In the genomic region with DNA sequence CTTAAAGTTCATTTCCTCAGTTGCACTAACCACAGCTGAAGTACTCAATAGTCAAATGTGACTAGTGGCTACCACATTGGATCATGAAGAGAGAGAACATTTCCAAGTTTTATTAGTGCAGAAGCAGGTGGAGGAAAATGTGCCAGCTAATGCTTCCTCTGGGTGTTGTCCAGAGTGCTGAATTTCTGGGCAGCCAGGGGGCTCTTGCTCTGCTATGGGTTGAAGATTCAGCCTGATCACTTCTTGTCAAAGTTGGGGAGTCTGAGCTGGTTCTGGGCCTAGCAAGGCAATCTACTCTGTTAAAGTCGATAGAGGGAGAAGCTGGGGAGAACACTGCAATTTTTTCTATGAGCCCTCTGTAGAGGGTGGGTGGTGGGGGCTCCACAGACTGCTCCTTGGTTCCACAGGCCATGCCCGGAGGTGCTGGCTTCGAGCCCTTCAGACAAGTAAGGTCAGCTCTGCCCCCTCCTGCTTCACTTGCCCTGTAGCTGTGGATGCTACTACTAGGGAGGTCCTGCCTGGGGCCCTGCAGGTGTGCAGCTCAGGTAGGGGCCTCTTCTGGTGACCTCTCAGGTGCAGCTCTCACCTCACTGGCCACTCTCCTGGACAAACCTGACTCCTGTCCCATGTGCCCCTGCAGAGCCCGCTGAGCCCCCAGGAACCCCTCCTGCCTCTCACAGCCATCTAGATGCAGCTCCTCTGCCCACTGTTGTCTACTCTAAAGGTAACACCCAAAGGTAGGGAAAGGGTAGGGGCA, we compare ENCODE assay signal across 9 cellular contexts. TPM values are rescaled to one million over a fixed set of nuclear protein-coding genes. Genes with fewer than 3 reads are reported as not detected.
DNase-seq lines count a peak whose midpoint lies in the region; ATAC-seq, FAIRE-seq and TF ChIP-seq lines count a peak whose summit lies in the region.
"Had no signal": no experiment of that assay in that cellular context is flagged by ENCODE, and none has a peak within 500 bp of the region (broad histone marks: within the 10 kb centered on the region; RNA-seq: fewer than 3 reads in every experiment).

No MANE protein-coding gene starts in this region.

- no peak for TF ChIP-seq RAD21 in A549 (conservative IDR thresholded peaks at IDR 0.05 in 1 of 2, IDR thresholded peaks at IDR 0.05 in 1 of 2)

- H3K9me3 ChIP-seq in A549, result no peaks in the 10 kb centered on the region
- H3K9me3 ChIP-seq: esophagus squamous epithelium, pancreas, thyroid gland had no signal

- no peak for TF ChIP-seq POLR2A in A549 (IDR thresholded peaks at IDR 0.05; ENCODE audit: low read length)

- no peak overlapping the region for H3K27ac ChIP-seq in A549
- H3K27ac ChIP-seq: thyroid gland had no signal

- no peak for DNase-seq in A549 (ENCODE audit: low read depth in 1 of 2, low spot score in 1 of 2)
- DNase-seq in RPMI7951 (ENCODE audit: low read depth), result peak; percentile 27
- no peak for DNase-seq in stimulated activated CD8-positive, alpha-beta memory T cell treated with anti-CD3 and anti-CD28 coated beads, Interleukin-4, amount 100 ng/mL, for 48 hours
- DNase-seq: esophagus squamous epithelium, NCI-H2029 treated with DMSO at 0.1 percent for 48 hours, pancreas, thyroid gland had no signal

- 50% methylated on average over 2 of the region's 4 CpGs for WGBS in A549 (ENCODE audit: missing lambda C conversion rate)

- POLR2A ChIA-PET in A549 (lab: Yijun Ruan, JAX), result no interaction called here

- H3K4me2 ChIP-seq in A549, result no peak overlapping the region

- CTCF ChIA-PET in A549 (lab: Yijun Ruan, JAX), result interaction anchor here (0.7 to 5.3 kb wide), 5 partner anchors 12 to 345 kb away, joined by 3 to 44 read pairs (median 4); partner anchors contain the start of gene VWA5B2

- no peak for TF ChIP-seq EP300 in A549 (IDR thresholded peaks at IDR 0.05)

- ATAC-seq in A549 (peak; percentile 33 to 53; a peak in 4 of 6 replicates), HG03139 (IDR thresholded peaks at IDR 0.05; ENCODE audit: unreplicated experiment) (no peak)

- no peak for TF ChIP-seq CTCF in A549 (IDR thresholded peaks at IDR 0.05)

- H3K4me3 ChIP-seq in A549, result no peak overlapping the region

- no peak for FAIRE-seq in A549 (lab: Jason Lieb, UNC)
- FAIRE-seq: pancreas had no signal

- H3K4me1 ChIP-seq in A549, result no peaks in the 10 kb centered on the region

TF ChIP-seq in A549, 52 proteins besides CTCF, POLR2A, EP300 and RAD21:
- TF ChIP-seq REST (IDR thresholded peaks at IDR 0.05) (peak; percentile 88), CHD2 (IDR thresholded peaks at IDR 0.05; ENCODE audit: low read length, partially characterized antibody) (no peak)

RNA-seq across cellular contexts. Expression of gene ALG3, which starts 8.2 kb away (rescaled TPM):
- polyA plus RNA-seq in A549 (2011; rRNA removed), result 49.1 and 74.4 TPM in 2 replicates
- 71.0 and 89.0 TPM in 2 replicates for polyA plus RNA-seq in A549 (2012; cell fraction: cytosol; rRNA removed)
- polyA plus RNA-seq in A549 (2012; cell fraction: nucleus; rRNA removed), result 131 and 178 TPM in 2 replicates
- 55.9 to 59.6 TPM (median 57.6 TPM) in 3 replicates for polyA plus RNA-seq in A549 (2017; fragmentation: RNase III; extraction: RNeasy Plus Mini Kit Qiagen cat#74134 plus additional on column Dnase treatment)
- 188 and 236 TPM in 2 replicates for polyA minus RNA-seq in A549 (2011; rRNA and poly(A)+ RNA removed)
- 67.0 and 71.2 TPM in 2 replicates for total RNA-seq in RPMI7951 (2014; rRNA removed; shearing (Covaris generic))

RNA-seq across cellular contexts. Expression of gene EEF1AKMT4, which starts 8.9 kb away (rescaled TPM):
- polyA plus RNA-seq in A549 (2011; rRNA removed) (12.7 and 17.0 TPM in 2 replicates), A549 (2017; fragmentation: RNase III; extraction: RNeasy Plus Mini Kit Qiagen cat#74134 plus additional on column Dnase treatment) (9.0 to 9.8 TPM (median 9.7 TPM) in 3 replicates)
- 28.3 and 30.3 TPM in 2 replicates for polyA plus RNA-seq in A549 (2012; cell fraction: cytosol; rRNA removed)
- polyA plus RNA-seq in A549 (2012; cell fraction: nucleus; rRNA removed), result 19.6 and 20.3 TPM in 2 replicates
- polyA minus RNA-seq in A549 (2011; rRNA and poly(A)+ RNA removed), result 18.6 and 19.2 TPM in 2 replicates
- 7.3 and 9.6 TPM in 2 replicates for total RNA-seq in RPMI7951 (2014; rRNA removed; shearing (Covaris generic))

RNA-seq across cellular contexts. Expression of gene VWA5B2, which starts 11.2 kb away (rescaled TPM):
- polyA plus RNA-seq in A549 (2011; rRNA removed), result 0.11 and 0.37 TPM in 2 replicates
- polyA plus RNA-seq in A549 (2012; cell fraction: cytosol; rRNA removed), result 0.66 and 0.69 TPM in 2 replicates
- polyA plus RNA-seq in A549 (2012; cell fraction: nucleus; rRNA removed), result 4.0 and 4.4 TPM in 2 replicates
- 0.37 to 0.48 TPM (median 0.47 TPM) in 3 replicates for polyA plus RNA-seq in A549 (2017; fragmentation: RNase III; extraction: RNeasy Plus Mini Kit Qiagen cat#74134 plus additional on column Dnase treatment)
- polyA minus RNA-seq in A549 (2011; rRNA and poly(A)+ RNA removed), result 0.34 and 0.41 TPM in 2 replicates
- total RNA-seq in RPMI7951 (2014; rRNA removed; shearing (Covaris generic)), result not detected in 2 replicates
- total RNA-seq: activated CD8-positive, alpha-beta memory T cell treated with anti-CD3 and anti-CD28 coated beads for 36 hours had no signal

RNA-seq across cellular contexts. Expression of gene CAMK2N2, which starts 20.8 kb away (rescaled TPM):
- polyA plus RNA-seq in A549 (2011; rRNA removed), result 0.05 and 0.20 TPM in 2 replicates
- polyA plus RNA-seq in A549 (2012; cell fraction: cytosol; rRNA removed), result 0.34 and 0.47 TPM in 2 replicates
- 0.31 and 0.32 TPM in 2 replicates for polyA plus RNA-seq in A549 (2012; cell fraction: nucleus; rRNA removed)
- polyA plus RNA-seq in A549 (2017; fragmentation: RNase III; extraction: RNeasy Plus Mini Kit Qiagen cat#74134 plus additional on column Dnase treatment), result 0.71 to 0.88 TPM (median 0.84 TPM) in 3 replicates
- polyA minus RNA-seq in A549 (2011; rRNA and poly(A)+ RNA removed), result 0.78 TPM in 1 of 2 replicates, not detected in the other
- total RNA-seq in RPMI7951 (2014; rRNA removed; shearing (Covaris generic)), result 0.29 and 0.96 TPM in 2 replicates
- total RNA-seq: esophagus squamous epithelium, thyroid gland had no signal

RNA-seq across cellular contexts. Expression of gene ECE2, which starts 35.3 kb away (rescaled TPM):
- polyA plus RNA-seq in A549 (2011; rRNA removed), result not detected in 2 replicates
- polyA plus RNA-seq in A549 (2012; cell fraction: cytosol; rRNA removed), result not detected in 2 replicates
- not detected in 2 replicates for polyA plus RNA-seq in A549 (2012; cell fraction: nucleus; rRNA removed)
- polyA plus RNA-seq in A549 (2017; fragmentation: RNase III; extraction: RNeasy Plus Mini Kit Qiagen cat#74134 plus additional on column Dnase treatment), result not detected in 3 replicates
- polyA minus RNA-seq in A549 (2011; rRNA and poly(A)+ RNA removed), result not detected in 2 replicates
- total RNA-seq in RPMI7951 (2014; rRNA removed; shearing (Covaris generic)), result not detected in 2 replicates
- total RNA-seq: activated CD8-positive, alpha-beta memory T cell treated with anti-CD3 and anti-CD28 coated beads for 36 hours; esophagus squamous epithelium; thyroid gland had no signal
